In genomic region chr5:36373527-36374086, GRCh38 we compare ENCODE assay signal across 9 cellular contexts.
A peak's percentile ranks its signal among the peaks of the same experiment; 100 is the strongest.
DNase-seq lines count a peak whose midpoint lies in the region; ATAC-seq and TF ChIP-seq lines count a peak whose summit lies in the region.
"Had no signal": no experiment of that assay in that cellular context is flagged by ENCODE, and none has a peak within 500 bp of the region (broad histone marks: within the 10 kb centered on the region; RNA-seq: fewer than 3 reads in every experiment).

No MANE protein-coding gene starts in this region.

- no peak overlapping the region for H3K4me3 Mint-ChIP-seq in chondrocyte (ENCODE audit: unreplicated experiment)
- H3K4me3 Mint-ChIP-seq in activated T-cell treated with anti-CD3 and anti-CD28 coated beads, Interleukin-2, amount 50 U/mL, for 72 hours = no peak overlapping the region

- no peaks in the 10 kb centered on the region for H3K27me3 ChIP-seq in aorta (ENCODE audit: control insufficient read depth in 1 of 2, insufficient read depth in 2 of 2, low read length in 1 of 2)

- TF ChIP-seq CTCF in chondrocyte (IDR thresholded peaks at IDR 0.05) (no peak), lower leg skin (IDR thresholded peaks at IDR 0.05) (no peak)

- intact Hi-C loops in lower leg skin (cut with DNase I; ENCODE audit: low total_unique reads) (no loop called here), aorta (cut with DNase I) (no loop called here)

- no peaks in the 10 kb centered on the region for H3K4me1 ChIP-seq in aorta (ENCODE audit: control insufficient read depth in 1 of 2, insufficient read depth in 2 of 2, low read length in 2 of 2)

- peaks cover 24% of the 10 kb centered on the region for H3K4me1 Mint-ChIP-seq in chondrocyte (ENCODE audit: low read depth)
- H3K4me1 Mint-ChIP-seq in activated T-cell treated with anti-CD3 and anti-CD28 coated beads, Interleukin-2, amount 50 U/mL, for 72 hours (ENCODE audit: low read depth) = no peaks in the 10 kb centered on the region

- peak; percentile 88 for ATAC-seq in aorta (ENCODE audit: low FRiP score)
- ATAC-seq in activated T-cell treated with anti-CD3 and anti-CD28 coated beads, Interleukin-2, amount 50 U/mL, for 72 hours (replicated peaks in 1 of 2) = no peak

- TF ChIP-seq POLR2A in lower leg skin (IDR thresholded peaks at IDR 0.05) = no peak

- H3K27ac Mint-ChIP-seq in chondrocyte (ENCODE audit: unreplicated experiment) = peak overlapping the region; percentile 37
- H3K27ac Mint-ChIP-seq in activated T-cell treated with anti-CD3 and anti-CD28 coated beads, Interleukin-2, amount 50 U/mL, for 72 hours = no peak overlapping the region

- no peaks in the 10 kb centered on the region for H3K36me3 ChIP-seq in aorta (ENCODE audit: control insufficient read depth in 1 of 2, insufficient read depth in 2 of 2, low read length in 1 of 2)

- no peaks in the 10 kb centered on the region for H3K9me3 Mint-ChIP-seq in chondrocyte (ENCODE audit: low read depth)
- no peaks in the 10 kb centered on the region for H3K9me3 Mint-ChIP-seq in activated T-cell treated with anti-CD3 and anti-CD28 coated beads, Interleukin-2, amount 50 U/mL, for 72 hours

- DNase-seq in SHP77 (lab: John Stamatoyannopoulos, UW) (peak; percentile 2 to 26), SHP77 treated with DMSO at 0.1 percent for 48 hours (lab: John Stamatoyannopoulos, UW) (no peak), chondrocyte (ENCODE audit: low spot score) (no peak), lower leg skin (ENCODE audit: low spot score in 2 of 2) (peak; percentile 94 to 95), aorta (peak in 1 of 2 donors; percentile 85), T-helper 1 cell (no peak)
- DNase-seq in stimulated activated naive CD4-positive, alpha-beta T cell (lab: John Stamatoyannopoulos, UW) = no peak
- no peak for DNase-seq in activated T-cell treated with anti-CD3 and anti-CD28 coated beads, Interleukin-2, amount 50 U/mL, for 72 hours
- DNase-seq: activated CD4-positive, CD25-positive, alpha-beta regulatory T cell had no signal

- no peaks in the 10 kb centered on the region for H3K27me3 Mint-ChIP-seq in chondrocyte (ENCODE audit: low read depth)
- no peaks in the 10 kb centered on the region for H3K27me3 Mint-ChIP-seq in activated T-cell treated with anti-CD3 and anti-CD28 coated beads, Interleukin-2, amount 50 U/mL, for 72 hours (ENCODE audit: low read depth)

- no peaks in the 10 kb centered on the region for H3K36me3 Mint-ChIP-seq in chondrocyte (ENCODE audit: low read depth)
- H3K36me3 Mint-ChIP-seq in activated T-cell treated with anti-CD3 and anti-CD28 coated beads, Interleukin-2, amount 50 U/mL, for 72 hours (ENCODE audit: insufficient read depth in 2 of 2) = no peaks in the 10 kb centered on the region

- no peak overlapping the region for H3K27ac ChIP-seq in aorta (ENCODE audit: low read depth in 1 of 2, low read length in 2 of 2)

- H3K4me3 ChIP-seq in lower leg skin (ENCODE audit: low read depth, poor library complexity, severe bottlenecking) = no peak overlapping the region
- H3K4me3 ChIP-seq in aorta (ENCODE audit: low read length in 2 of 2) = no peak overlapping the region

- H3K9me3 ChIP-seq in aorta (ENCODE audit: control insufficient read depth, low read length) = no peaks in the 10 kb centered on the region

- 41 to 51% methylated on average over 8 of the region's 8 CpGs for WGBS in lower leg skin, 2 donors
- 79 to 87% methylated on average over 8 of the region's 8 CpGs for WGBS in aorta, 2 donors

Comparison
In these comparisons a context has a peak if more than half of its experiments do, and no peak if none do; other contexts are left out.
1. DNase-seq: peak in SHP77 (2 of 2) and lower leg skin (2 of 2); none in SHP77 treated with DMSO at 0.1 percent for 48 hours (single experiment), chondrocyte (single experiment), stimulated activated naive CD4-positive, alpha-beta T cell (0 of 6), T-helper 1 cell (0 of 5) and activated T-cell treated with anti-CD3 and anti-CD28 coated beads, Interleukin-2, amount 50 U/mL, for 72 hours (0 of 2).